9 cellular contexts compared by ENCODE assay signal in genomic region chr11:86418929-86419328, GRCh38. TPM values are rescaled to one million over a fixed set of nuclear protein-coding genes. Genes with fewer than 3 reads are reported as not detected.
DNase-seq lines count a peak whose midpoint lies in the region; ATAC-seq and TF ChIP-seq lines count a peak whose summit lies in the region.
"Had no signal": no experiment of that assay in that cellular context is flagged by ENCODE, and none has a peak within 500 bp of the region (broad histone marks: within the 10 kb centered on the region; RNA-seq: fewer than 3 reads in every experiment).

No MANE protein-coding gene starts in this region.

- no peak for TF ChIP-seq EP300 in stomach (IDR thresholded peaks at IDR 0.05)

- TF ChIP-seq POLR2A in stomach (IDR thresholded peaks at IDR 0.05), result no peak

- H3K9me3 ChIP-seq in stomach, result no peaks in the 10 kb centered on the region

- no peaks in the 10 kb centered on the region for H3K36me3 Mint-ChIP-seq in activated CD4-positive, alpha-beta T cell treated with anti-CD3 and anti-CD28 coated beads for 36 hours (ENCODE audit: low read depth)
- H3K36me3 Mint-ChIP-seq in activated CD4-positive, alpha-beta T cell treated with anti-CD3 and anti-CD28 coated beads, Interleukin-2, amount 10 ng/mL, durations not matched to agents 7 days and 5 days (ENCODE audit: low read depth), result no peaks in the 10 kb centered on the region

- no peaks in the 10 kb centered on the region for H3K36me3 ChIP-seq in stomach

- H3K9me3 Mint-ChIP-seq in activated CD4-positive, alpha-beta T cell treated with anti-CD3 and anti-CD28 coated beads for 36 hours (ENCODE audit: low read depth), result no peaks in the 10 kb centered on the region
- H3K9me3 Mint-ChIP-seq in activated CD4-positive, alpha-beta T cell treated with anti-CD3 and anti-CD28 coated beads, Interleukin-2, amount 10 ng/mL, durations not matched to agents 7 days and 5 days, result no peaks in the 10 kb centered on the region
- H3K9me3 Mint-ChIP-seq: CD4-positive, alpha-beta T cell had no signal

- WGBS in stomach, 5 donors, result 20 to 36% (median 27%) methylated on average over 2 of the region's 2 CpGs

- H3K4me1 Mint-ChIP-seq in activated CD4-positive, alpha-beta T cell treated with anti-CD3 and anti-CD28 coated beads for 36 hours, result peaks cover 10% of the 10 kb centered on the region
- peaks cover 5% of the 10 kb centered on the region for H3K4me1 Mint-ChIP-seq in activated CD4-positive, alpha-beta T cell treated with anti-CD3 and anti-CD28 coated beads, Interleukin-2, amount 10 ng/mL, durations not matched to agents 7 days and 5 days

- no peak overlapping the region for H3K27ac Mint-ChIP-seq in activated CD4-positive, alpha-beta T cell treated with anti-CD3 and anti-CD28 coated beads for 36 hours
- no peak overlapping the region for H3K27ac Mint-ChIP-seq in activated CD4-positive, alpha-beta T cell treated with anti-CD3 and anti-CD28 coated beads, Interleukin-2, amount 10 ng/mL, durations not matched to agents 7 days and 5 days
- H3K27ac Mint-ChIP-seq: CD4-positive, alpha-beta T cell had no signal

- H3K4me1 ChIP-seq in stomach, result no peaks in the 10 kb centered on the region

- TF ChIP-seq CTCF in astrocyte of the cerebellum (IDR thresholded peaks at IDR 0.05; ENCODE audit: low read depth, low read length, missing control alignments) (peak; percentile 29), stomach (IDR thresholded peaks at IDR 0.05) (no peak)

- H3K4me3 ChIP-seq in astrocyte of the cerebellum (ENCODE audit: low read depth, low read length) (no peak overlapping the region), stomach (no peak overlapping the region)

- CTCF ChIA-PET in activated CD4-positive, alpha-beta T cell treated with anti-CD3 and anti-CD28 coated beads for 36 hours (lab: Charles Lee), result interaction anchor here (0.8 to 1.5 kb wide), 6 partner anchors 36 to 564 kb away, joined by 3 read pairs; partner anchors contain the start of gene CCDC83
- CTCF ChIA-PET in activated CD4-positive, alpha-beta T cell treated with anti-CD3 and anti-CD28 coated beads, Interleukin-2, amount 10 ng/mL, durations not matched to agents 7 days and 5 days (lab: Charles Lee), result interaction anchor here (1.1 kb wide), 1 partner anchor 24 kb away, joined by 3 read pairs; no protein-coding TSS in a partner anchor

- POLR2A ChIA-PET in activated CD4-positive, alpha-beta T cell treated with anti-CD3 and anti-CD28 coated beads for 36 hours (lab: Charles Lee), result no interaction called here
- POLR2A ChIA-PET in activated CD4-positive, alpha-beta T cell treated with anti-CD3 and anti-CD28 coated beads, Interleukin-2, amount 10 ng/mL, durations not matched to agents 7 days and 5 days (lab: Charles Lee), result no interaction called here

- in situ Hi-C loops in astrocyte of the cerebellum (cut with HindIII; ENCODE audit: low sequenced_read_pairs), result no loop called here

- H3K27me3 ChIP-seq in stomach, result no peaks in the 10 kb centered on the region

- no peak overlapping the region for H3K4me3 Mint-ChIP-seq in activated CD4-positive, alpha-beta T cell treated with anti-CD3 and anti-CD28 coated beads for 36 hours
- no peak overlapping the region for H3K4me3 Mint-ChIP-seq in activated CD4-positive, alpha-beta T cell treated with anti-CD3 and anti-CD28 coated beads, Interleukin-2, amount 10 ng/mL, durations not matched to agents 7 days and 5 days
- H3K4me3 Mint-ChIP-seq: CD4-positive, alpha-beta T cell had no signal

- intact Hi-C loops in activated CD4-positive, alpha-beta T cell treated with anti-CD3 and anti-CD28 coated beads for 36 hours (cut with DNase I, micrococcal nuclease), result loop anchor here (1.0 to 10.0 kb wide), 3 partner anchors 474 to 565 kb away; no protein-coding TSS in a partner anchor
- intact Hi-C loops in stomach (cut with DNase I; ENCODE audit: low total_unique reads), result no loop called here

- DNase-seq in activated CD4-positive, alpha-beta T cell treated with anti-CD3 and anti-CD28 coated beads for 36 hours, result peak; percentile 19
- DNase-seq in activated CD4-positive, alpha-beta T cell treated with anti-CD3 and anti-CD28 coated beads, Interleukin-2, amount 10 ng/mL, durations not matched to agents 7 days and 5 days, result no peak
- DNase-seq in astrocyte of the cerebellum (ENCODE audit: low read depth), result no peak
- DNase-seq in renal cortical epithelial cell (ENCODE audit: low read depth), result peak; percentile 22
- DNase-seq in 8988T, result no peak
- DNase-seq in stomach, result no peak
- DNase-seq: CD4-positive, alpha-beta T cell had no signal

- H3K27me3 Mint-ChIP-seq in activated CD4-positive, alpha-beta T cell treated with anti-CD3 and anti-CD28 coated beads for 36 hours, result no peaks in the 10 kb centered on the region
- H3K27me3 Mint-ChIP-seq in activated CD4-positive, alpha-beta T cell treated with anti-CD3 and anti-CD28 coated beads, Interleukin-2, amount 10 ng/mL, durations not matched to agents 7 days and 5 days, result no peaks in the 10 kb centered on the region
- H3K27me3 Mint-ChIP-seq: CD4-positive, alpha-beta T cell had no signal

- no peak overlapping the region for H3K27ac ChIP-seq in stomach

- ATAC-seq in activated CD4-positive, alpha-beta T cell treated with anti-CD3 and anti-CD28 coated beads for 36 hours, result peak; percentile 83
- ATAC-seq in HG03520 (IDR thresholded peaks at IDR 0.05; ENCODE audit: unreplicated experiment), result peak; percentile 52
- no peak for ATAC-seq in HG03571 (IDR thresholded peaks at IDR 0.05; ENCODE audit: unreplicated experiment)

RNA-seq across cellular contexts. Expression of gene CCDC81, which starts 44.2 kb away (rescaled TPM):
- total RNA-seq in activated CD4-positive, alpha-beta T cell treated with anti-CD3 and anti-CD28 coated beads for 36 hours, result under 1 TPM; 0.79 to 0.82 TPM
- under 1 TPM; 0.64 to 0.94 TPM for total RNA-seq in activated CD4-positive, alpha-beta T cell treated with anti-CD3 and anti-CD28 coated beads, Interleukin-2, amount 10 ng/mL, durations not matched to agents 7 days and 5 days
- 0.17 and 0.50 TPM in 2 replicates for total RNA-seq in renal cortical epithelial cell
- 1 to 10 TPM in 1 of 5 donors, not detected in 4; 3.3 TPM for total RNA-seq in stomach
- 1 to 10 TPM in 1 of 3 donors, under 1 TPM in 2; 0.28 to 1.2 (median 0.56) TPM for polyA plus RNA-seq in stomach

Comparison
In these comparisons a context has a peak if more than half of its experiments do, and no peak if none do; other contexts are left out.
1. DNase-seq: peak in activated CD4-positive, alpha-beta T cell treated with anti-CD3 and anti-CD28 coated beads for 36 hours (single experiment) and renal cortical epithelial cell (single experiment); none in activated CD4-positive, alpha-beta T cell treated with anti-CD3 and anti-CD28 coated beads, Interleukin-2, amount 10 ng/mL, durations not matched to agents 7 days and 5 days (single experiment), astrocyte of the cerebellum (single experiment), 8988T (single experiment) and stomach (single experiment).